Comparison of ENCODE assay signal across 11 cellular contexts in genomic region chr3:67048067-67048715, GRCh38.
DNase-seq lines count a peak whose midpoint lies in the region; ATAC-seq and FAIRE-seq lines count a peak whose summit lies in the region.
"Had no signal": no experiment of that assay in that cellular context is flagged by ENCODE, and none has a peak within 500 bp of the region (broad histone marks: within the 10 kb centered on the region; RNA-seq: fewer than 3 reads in every experiment).

No MANE protein-coding gene starts in this region.

- no peak for DNase-seq in GM18507 (ENCODE audit: extremely low spot score, insufficient read length, low read depth)
- peak; percentile 60 for DNase-seq in SIG-M5 treated with dmso at 0.1 percent for 504 hours (lab: John Stamatoyannopoulos, UW; ENCODE audit: unreplicated experiment)
- DNase-seq in stimulated activated CD4-positive, alpha-beta T cell treated with anti-CD3 and anti-CD28 coated beads, Interleukin-4, amount 100 ng/mL, for 1 hour = no peak
- DNase-seq in NCI-H2196 treated with DMSO at 0.1 percent for 48 hours (lab: John Stamatoyannopoulos, UW; ENCODE audit: unreplicated experiment) = no peak
- DNase-seq in NCI-H446 treated with DMSO at 0.1 percent for 48 hours (lab: John Stamatoyannopoulos, UW) = no peak
- no peak for DNase-seq in NCI-H774 (lab: John Stamatoyannopoulos, UW)
- DNase-seq: activated T-cell treated with anti-CD3 and anti-CD28 coated beads, Interleukin-2, amount 50 U/mL, for 24 hours; DMS 273 treated with DMSO at 0.1 percent for 48 hours; left ventricle myocardium superior had no signal

- ATAC-seq in GM21528 (IDR thresholded peaks at IDR 0.05; ENCODE audit: low FRiP score, unreplicated experiment) = peak; percentile 95
- peak; percentile 98 for ATAC-seq in HG03354 (IDR thresholded peaks at IDR 0.05; ENCODE audit: poor library complexity, severe bottlenecking, unreplicated experiment)
- ATAC-seq: left ventricle myocardium superior had no signal

- FAIRE-seq in GM18507 (lab: Jason Lieb, UNC) = peak; percentile 82
